ENCODE assay signal across 1 cellular context in genomic region chr5:134555889-134556311, GRCh38.
TF ChIP-seq lines count a peak whose summit lies in the region.

No MANE protein-coding gene starts in this region.

TF ChIP-seq in endothelial cell of umbilical vein, 7 proteins besides CTCF, POLR2A, EP300 and RAD21 (continued from another document):
- TF ChIP-seq POLR2AphosphoS5 (IDR thresholded peaks at IDR 0.05; ENCODE audit: insufficient read depth, low read depth, low read length): peak; percentile 52
- peak; percentile 20 for TF ChIP-seq JUN (IDR thresholded peaks at IDR 0.05; ENCODE audit: borderline replicate concordance, insufficient read depth, insufficient read length, low read depth)
- no peak for TF ChIP-seq EZH2 (IDR thresholded peaks at IDR 0.05; ENCODE audit: borderline replicate concordance, low read depth, low read length, severe bottlenecking)
- TF ChIP-seq FOS (IDR thresholded peaks at IDR 0.05; ENCODE audit: borderline replicate concordance, insufficient read depth, low read length): peak; percentile 83
